ENCODE assay signal across 8 cellular contexts in the genomic region with DNA sequence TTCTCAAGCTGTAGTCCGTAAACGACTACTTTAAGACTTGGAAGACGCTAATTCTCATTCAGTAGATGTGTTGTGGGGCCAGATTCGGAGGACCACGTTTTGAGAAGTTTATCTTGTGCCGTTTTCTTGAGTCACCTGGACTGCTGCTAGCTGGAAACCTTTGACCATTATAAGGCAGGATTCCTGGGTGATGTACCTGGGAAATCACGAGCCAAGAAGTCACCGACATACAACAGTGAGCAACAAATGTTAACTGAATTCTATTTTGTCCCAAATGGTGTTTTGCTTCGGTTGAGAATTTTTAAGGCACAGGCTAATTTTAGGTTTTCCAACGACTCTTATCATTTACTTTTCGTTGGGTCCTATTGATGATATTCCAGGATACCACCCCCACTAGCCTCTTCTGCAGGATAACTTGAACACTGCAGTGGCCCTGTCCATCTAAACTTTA.
DNase-seq lines count a peak whose midpoint lies in the region; ATAC-seq and TF ChIP-seq lines count a peak whose summit lies in the region.

No MANE protein-coding gene starts in this region.

- peak overlapping the region; percentile 38 for H3K4me2 ChIP-seq in KMS-11

- H4K20me1 ChIP-seq in KMS-11 (ENCODE audit: insufficient read depth), result no peaks in the 10 kb centered on the region

- TF ChIP-seq POLR2A in ovary (IDR thresholded peaks at IDR 0.05), result no peak

- H3K36me3 ChIP-seq in CD8-positive, alpha-beta memory T cell (ENCODE audit: insufficient read depth, low read length), result no peaks in the 10 kb centered on the region
- H3K36me3 ChIP-seq in KMS-11 (ENCODE audit: insufficient read depth), result no peaks in the 10 kb centered on the region
- no peaks in the 10 kb centered on the region for H3K36me3 ChIP-seq in ovary

- TF ChIP-seq CTCF in KMS-11 (conservative IDR thresholded peaks at IDR 0.05; ENCODE audit: low read depth, low read length), result no peak
- TF ChIP-seq CTCF in epithelial cell of proximal tubule (conservative IDR thresholded peaks at IDR 0.05; ENCODE audit: low read depth, low read length), result no peak
- TF ChIP-seq CTCF in ovary (IDR thresholded peaks at IDR 0.05), result no peak

- H3K4me3 ChIP-seq in CD8-positive, alpha-beta memory T cell (ENCODE audit: low read length), result peak overlapping the region; percentile 70
- H3K4me3 ChIP-seq in KMS-11 (IDR thresholded peaks at IDR 0.05; ENCODE audit: insufficient read depth, low read depth, low read length) (no peak overlapping the region), epithelial cell of proximal tubule (ENCODE audit: low read depth, low read length) (peak overlapping the region; percentile 54), ovary (peak overlapping the region; percentile 34)

- peaks cover 0 to 6% (median 0%) of the 10 kb centered on the region in 3 donors for H3K36me3 Mint-ChIP-seq in CD8-positive, alpha-beta memory T cell

- POLR2A ChIA-PET in CD8-positive, alpha-beta memory T cell (lab: Charles Lee), result interaction anchor here (0.5 to 6.5 kb wide), 24 partner anchors 12 to 862 kb away, joined by 3 to 200 read pairs (median 6); a partner anchor contains a TSS

- CTCF ChIA-PET in CD8-positive, alpha-beta memory T cell (lab: Charles Lee), result interaction anchor here (0.9 to 6.2 kb wide), 13 partner anchors 13 to 324 kb away, joined by 3 to 76 read pairs (median 9); a partner anchor contains a TSS

- peaks cover 0 to 10% of the 10 kb centered on the region in 2 donors for H3K27me3 Mint-ChIP-seq in CD8-positive, alpha-beta memory T cell

- peaks cover 22% of the 10 kb centered on the region; the same call in 1 of the 2 replicates for H3K79me2 ChIP-seq in KMS-11 (ENCODE audit: insufficient read depth, low read depth)

- 3 to 4% (median 4%) methylated on average over 11 of the region's 11 CpGs for WGBS in ovary, 3 donors

- intact Hi-C loops in ovary (cut with DNase I), result loop anchor here in 1 of 4 donors (2.0 kb wide), 1 partner anchor 55 kb away; a partner anchor contains a TSS

- H3K27me3 ChIP-seq in CD8-positive, alpha-beta memory T cell (ENCODE audit: insufficient read depth, low read length, poor library complexity, severe bottlenecking), result no peaks in the 10 kb centered on the region
- H3K27me3 ChIP-seq in KMS-11 (ENCODE audit: insufficient read depth, low read depth) (no peaks in the 10 kb centered on the region), ovary (no peaks in the 10 kb centered on the region)

- peak overlapping the region; percentile 24; the same call in 1 of the 2 replicates for H2AFZ ChIP-seq in KMS-11 (ENCODE audit: low read depth)

- H3K4me1 ChIP-seq in CD8-positive, alpha-beta memory T cell (ENCODE audit: insufficient read depth, low read length), result peaks cover 23% of the 10 kb centered on the region
- H3K4me1 ChIP-seq in KMS-11 (ENCODE audit: low read depth, poor library complexity, severe bottlenecking) (peaks cover 20% of the 10 kb centered on the region), ovary (ENCODE audit: insufficient read depth) (peaks cover 2% of the 10 kb centered on the region)

- H3K9ac ChIP-seq in KMS-11, result peak overlapping the region; percentile 90; the same call in 1 of the 2 replicates

- no peaks in the 10 kb centered on the region for H3K9me3 ChIP-seq in CD8-positive, alpha-beta memory T cell (ENCODE audit: low read length)
- peaks cover 0 to 4% of the 10 kb centered on the region in 2 donors for H3K9me3 ChIP-seq in ovary

- H3K4me3 Mint-ChIP-seq in CD8-positive, alpha-beta memory T cell, result no peak overlapping the region

- ATAC-seq in GM18861 (IDR thresholded peaks at IDR 0.05; ENCODE audit: unreplicated experiment) (no peak), GM19324 (IDR thresholded peaks at IDR 0.05; ENCODE audit: low FRiP score, unreplicated experiment) (no peak)

- peak overlapping the region in 1 of 8 donors; percentile 98 for H3K27ac Mint-ChIP-seq in CD8-positive, alpha-beta memory T cell

- H3K9me3 Mint-ChIP-seq in CD8-positive, alpha-beta memory T cell, result no peaks in the 10 kb centered on the region

- DNase-seq in CD8-positive, alpha-beta memory T cell, result no peak
- no peak for DNase-seq in epithelial cell of proximal tubule (ENCODE audit: low read depth)
- DNase-seq in ovary, result no peak
- no peak for DNase-seq in pons (ENCODE audit: low spot score)
- DNase-seq in NOMO-1 treated with DMSO at 0.1 percent for 48 hours (lab: John Stamatoyannopoulos, UW; ENCODE audit: unreplicated experiment), result no peak

- no peak for TF ChIP-seq EP300 in ovary (IDR thresholded peaks at IDR 0.05)

- peak overlapping the region; percentile 40 for H3K27ac ChIP-seq in CD8-positive, alpha-beta memory T cell (ENCODE audit: low read depth, low read length)
- peak overlapping the region; percentile 91 for H3K27ac ChIP-seq in KMS-11
- H3K27ac ChIP-seq in ovary, result peak overlapping the region in 1 of 2 donors; percentile 51

- peaks cover 19 to 29% (median 22%) of the 10 kb centered on the region in 3 donors for H3K4me1 Mint-ChIP-seq in CD8-positive, alpha-beta memory T cell
